In the genomic region with DNA sequence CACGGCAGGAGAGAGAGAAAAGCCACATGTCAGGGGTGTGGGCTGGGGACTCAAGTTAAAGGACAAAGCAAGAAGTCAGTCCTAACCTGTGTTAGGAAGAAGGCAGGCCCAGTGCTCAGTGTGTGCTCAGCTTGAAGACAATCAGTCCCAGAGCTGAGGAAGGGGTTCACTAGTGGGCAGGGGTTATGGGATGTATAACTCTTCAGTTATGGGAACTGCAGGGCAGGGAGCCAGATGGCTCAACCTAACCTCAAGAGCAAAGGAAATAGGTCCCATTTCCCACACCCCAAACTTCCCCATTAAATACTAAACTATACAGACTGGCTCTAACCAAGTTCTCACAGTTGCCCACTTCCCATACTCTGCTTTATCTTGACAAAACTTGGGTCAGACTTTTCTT, we compare ENCODE assay signal across 28 cellular contexts. TPM values are rescaled to one million over a fixed set of nuclear protein-coding genes. Genes with fewer than 3 reads are reported as not detected.
DNase-seq lines count a peak whose midpoint lies in the region; ATAC-seq and TF ChIP-seq lines count a peak whose summit lies in the region.
"Had no signal": no experiment of that assay in that cellular context is flagged by ENCODE, and none has a peak within 500 bp of the region (broad histone marks: within the 10 kb centered on the region; RNA-seq: fewer than 3 reads in every experiment).

No MANE protein-coding gene starts in this region.

- TF ChIP-seq CTCF in upper lobe of left lung (IDR thresholded peaks at IDR 0.05), result no peak

- H3K4me1 ChIP-seq in right cardiac atrium (ENCODE audit: control insufficient read depth, insufficient read depth, low read length) (no peaks in the 10 kb centered on the region), upper lobe of left lung (peaks cover 0 to 9% (median 5%) of the 10 kb centered on the region in 4 donors)
- H3K4me1 ChIP-seq: transverse colon had no signal

- no peak overlapping the region for H3K4me3 Mint-ChIP-seq in activated CD8-positive, alpha-beta T cell treated with anti-CD3 and anti-CD28 coated beads, Interleukin-2, amount 10 ng/mL, durations not matched to agents 7 days and 5 days
- H3K4me3 Mint-ChIP-seq: activated B cell treated with CpG ODN at 0.5 μM for 24 hours; activated T-cell treated with anti-CD3 and anti-CD28 coated beads, Interleukin-2, amount 50 U/mL, for 72 hours; natural killer cell treated with Interleukin-12 subunit alpha and Interleukin-12 subunit beta and Interleukin-15 and Interleukin-18, amount 100 ng/mL, for 72 hours; T-helper 2 cell treated with Interferon-gamma antibody and Interleukin-4, amounts not matched to agents 5 μg/mL and 100 μg/mL, for 36 hours had no signal

- no peak for TF ChIP-seq EP300 in upper lobe of left lung (IDR thresholded peaks at IDR 0.05)

- POLR2A ChIA-PET in activated CD8-positive, alpha-beta T cell treated with anti-CD3 and anti-CD28 coated beads, Interleukin-2, amount 10 ng/mL, durations not matched to agents 7 days and 5 days (lab: Charles Lee), result no interaction called here

- H3K4me3 ChIP-seq in right cardiac atrium (ENCODE audit: low read length) (no peak overlapping the region), upper lobe of left lung (no peak overlapping the region)
- H3K4me3 ChIP-seq: BLaER1, left lung, transverse colon had no signal

- no peaks in the 10 kb centered on the region for H3K36me3 Mint-ChIP-seq in activated CD8-positive, alpha-beta T cell treated with anti-CD3 and anti-CD28 coated beads, Interleukin-2, amount 10 ng/mL, durations not matched to agents 7 days and 5 days (ENCODE audit: low read depth)
- H3K36me3 Mint-ChIP-seq: natural killer cell treated with Interleukin-12 subunit alpha and Interleukin-12 subunit beta and Interleukin-15 and Interleukin-18, amount 100 ng/mL, for 72 hours had no signal

- WGBS in right cardiac atrium, result 74% methylated on average over 1 of the region's 1 CpG
- 61 to 75% methylated on average over 1 of the region's 1 CpG for WGBS in upper lobe of left lung, 2 donors

- no peaks in the 10 kb centered on the region for H3K9me3 Mint-ChIP-seq in activated CD8-positive, alpha-beta T cell treated with anti-CD3 and anti-CD28 coated beads, Interleukin-2, amount 10 ng/mL, durations not matched to agents 7 days and 5 days (ENCODE audit: insufficient read depth)
- H3K9me3 Mint-ChIP-seq: activated B cell treated with CpG ODN at 0.5 μM for 24 hours; activated T-cell treated with anti-CD3 and anti-CD28 coated beads, Interleukin-2, amount 50 U/mL, for 72 hours; natural killer cell treated with Interleukin-12 subunit alpha and Interleukin-12 subunit beta and Interleukin-15 and Interleukin-18, amount 100 ng/mL, for 72 hours; T-helper 2 cell treated with Interferon-gamma antibody and Interleukin-4, amounts not matched to agents 5 μg/mL and 100 μg/mL, for 36 hours had no signal

- ATAC-seq in left cardiac atrium (no peak), right cardiac atrium (peak; percentile 15 to 30), upper lobe of left lung (ENCODE audit: low FRiP score in 2 of 2) (peak; percentile 25 to 51)
- ATAC-seq in activated CD8-positive, alpha-beta T cell treated with anti-CD3 and anti-CD28 coated beads, Interleukin-2, amount 10 ng/mL, durations not matched to agents 7 days and 5 days, result no peak
- ATAC-seq: activated T-cell treated with anti-CD3 and anti-CD28 coated beads, Interleukin-2, amount 50 U/mL, for 72 hours; left lung; natural killer cell treated with Interleukin-12 subunit alpha and Interleukin-12 subunit beta and Interleukin-15 and Interleukin-18, amount 100 ng/mL, for 72 hours; SK-N-SH treated with all-trans-retinoic acid at 6 μM for 48 hours had no signal

- H3K27ac Mint-ChIP-seq in activated CD8-positive, alpha-beta T cell treated with anti-CD3 and anti-CD28 coated beads, Interleukin-2, amount 10 ng/mL, durations not matched to agents 7 days and 5 days, result no peak overlapping the region
- H3K27ac Mint-ChIP-seq: activated B cell treated with CpG ODN at 0.5 μM for 24 hours; activated T-cell treated with anti-CD3 and anti-CD28 coated beads, Interleukin-2, amount 50 U/mL, for 72 hours; natural killer cell treated with Interleukin-12 subunit alpha and Interleukin-12 subunit beta and Interleukin-15 and Interleukin-18, amount 100 ng/mL, for 72 hours; T-helper 2 cell treated with Interferon-gamma antibody and Interleukin-4, amounts not matched to agents 5 μg/mL and 100 μg/mL, for 36 hours had no signal

- CTCF ChIA-PET in activated CD8-positive, alpha-beta T cell treated with anti-CD3 and anti-CD28 coated beads, Interleukin-2, amount 10 ng/mL, durations not matched to agents 7 days and 5 days (lab: Charles Lee), result no interaction called here

- DNase-seq in cardiac septum (ENCODE audit: low spot score) (peak; percentile 76), left cardiac atrium (no peak), MV-4-11 (lab: John Stamatoyannopoulos, UW) (peak; percentile 87), right cardiac atrium (no peak), upper lobe of left lung (peak in 1 of 2 donors; percentile 54), foreskin melanocyte (no peak)
- DNase-seq in activated CD8-positive, alpha-beta T cell treated with anti-CD3 and anti-CD28 coated beads, Interleukin-2, amount 10 ng/mL, durations not matched to agents 7 days and 5 days, result no peak
- no peak for DNase-seq in activated CD4-positive, alpha-beta T cell treated with anti-CD3 and anti-CD28 coated beads for 4 hours
- DNase-seq: activated B cell treated with CpG ODN at 0.5 μM for 24 hours; activated naive CD4-positive, alpha-beta T cell; activated T-cell treated with anti-CD3 and anti-CD28 coated beads, Interleukin-2, amount 50 U/mL, for 72 hours; Caco-2; cerebellar nuclear complex; left lung; NCI-H1105 treated with DMSO at 0.1 percent for 48 hours; NCI-H2081 treated with DMSO at 0.1 percent for 48 hours; NCI-H345; RPMI8226; stimulated activated CD4-positive, alpha-beta T cell treated with anti-CD3 and anti-CD28 coated beads, Interleukin-2, amount 100 ng/mL, for 48 hours; transverse colon had no signal

- H3K27me3 ChIP-seq in right cardiac atrium (ENCODE audit: control insufficient read depth, insufficient read depth) (no peaks in the 10 kb centered on the region), upper lobe of left lung (no peaks in the 10 kb centered on the region)
- H3K27me3 ChIP-seq: BLaER1, left lung, transverse colon had no signal

- no peaks in the 10 kb centered on the region for H3K9me3 ChIP-seq in right cardiac atrium (ENCODE audit: control insufficient read depth, low read length)
- no peaks in the 10 kb centered on the region for H3K9me3 ChIP-seq in upper lobe of left lung
- H3K9me3 ChIP-seq: BLaER1, Caco-2, left lung, transverse colon had no signal

- peaks cover 1% of the 10 kb centered on the region for H3K27me3 Mint-ChIP-seq in activated CD8-positive, alpha-beta T cell treated with anti-CD3 and anti-CD28 coated beads, Interleukin-2, amount 10 ng/mL, durations not matched to agents 7 days and 5 days (ENCODE audit: low read depth)

- intact Hi-C loops in cardiac septum (cut with DNase I) (no loop called here), left cardiac atrium (cut with DNase I) (no loop called here), right cardiac atrium (cut with DNase I) (no loop called here)

- H3K27ac ChIP-seq in right cardiac atrium (ENCODE audit: low read length) (no peak overlapping the region), upper lobe of left lung (peak overlapping the region; percentile 38 to 67 (median 54))
- H3K27ac ChIP-seq: BLaER1, transverse colon had no signal

- H3K4me1 Mint-ChIP-seq in activated CD8-positive, alpha-beta T cell treated with anti-CD3 and anti-CD28 coated beads, Interleukin-2, amount 10 ng/mL, durations not matched to agents 7 days and 5 days (ENCODE audit: low read depth), result no peaks in the 10 kb centered on the region
- H3K4me1 Mint-ChIP-seq: activated B cell treated with CpG ODN at 0.5 μM for 24 hours had no signal

- TF ChIP-seq POLR2A in upper lobe of left lung (IDR thresholded peaks at IDR 0.05), result no peak

- H3K36me3 ChIP-seq in upper lobe of left lung, result no peaks in the 10 kb centered on the region
- H3K36me3 ChIP-seq: BLaER1, left lung, transverse colon had no signal

RNA-seq across cellular contexts. Expression of a gene that starts 7.4 kb away (rescaled TPM):
- total RNA-seq in cardiac septum, result not detected
- total RNA-seq in left cardiac atrium, result not detected
- total RNA-seq in right cardiac atrium, result not detected
- polyA plus RNA-seq in right cardiac atrium, result not detected
- total RNA-seq in upper lobe of left lung, result under 1 TPM in 1 of 6 donors, not detected in 5; 0.30 TPM
- total RNA-seq in activated CD8-positive, alpha-beta T cell treated with anti-CD3 and anti-CD28 coated beads, Interleukin-2, amount 10 ng/mL, durations not matched to agents 7 days and 5 days, result not detected
- total RNA-seq: activated B cell treated with CpG ODN at 0.5 μM for 24 hours; activated T-cell treated with anti-CD3 and anti-CD28 coated beads, Interleukin-2, amount 50 U/mL, for 72 hours; Caco-2; glomerular endothelial cell; left lung; LHCN-M2; natural killer cell treated with Interleukin-12 subunit alpha and Interleukin-12 subunit beta and Interleukin-15 and Interleukin-18, amount 100 ng/mL, for 72 hours; osteocyte; renal cortical epithelial cell; transverse colon had no signal

RNA-seq across cellular contexts. Expression of a gene that starts 21.8 kb away (rescaled TPM):
- 27.0 TPM for total RNA-seq in cardiac septum
- 10 to 100 TPM; 20.6 to 50.5 TPM for total RNA-seq in left cardiac atrium
- 10 to 100 TPM; 15.4 to 48.1 (median 18.5) TPM for total RNA-seq in right cardiac atrium
- polyA plus RNA-seq in right cardiac atrium, result 17.5 TPM
- 100 to 1,000 TPM in 3 of 6 donors, 10 to 100 TPM in 3; 17.8 to 235 (median 88.1) TPM for total RNA-seq in upper lobe of left lung
- not detected for total RNA-seq in activated CD8-positive, alpha-beta T cell treated with anti-CD3 and anti-CD28 coated beads, Interleukin-2, amount 10 ng/mL, durations not matched to agents 7 days and 5 days
- total RNA-seq: activated B cell treated with CpG ODN at 0.5 μM for 24 hours; activated T-cell treated with anti-CD3 and anti-CD28 coated beads, Interleukin-2, amount 50 U/mL, for 72 hours had no signal

RNA-seq across cellular contexts. Expression of a gene that starts 58.4 kb away (rescaled TPM):
- 40.3 TPM for total RNA-seq in cardiac septum
- total RNA-seq in left cardiac atrium, result 100 to 1,000 TPM in 1 of 2 donors, 10 to 100 TPM in 1; 46.3 to 102 TPM
- total RNA-seq in right cardiac atrium, result 10 to 100 TPM; 25.6 to 51.6 (median 41.7) TPM
- polyA plus RNA-seq in right cardiac atrium, result 14.1 TPM
- total RNA-seq in upper lobe of left lung, result 100 to 1,000 TPM in 1 of 6 donors, 10 to 100 TPM in 5; 25.1 to 160 (median 68.8) TPM
- under 1 TPM; 0.73 to 0.82 TPM for total RNA-seq in activated CD8-positive, alpha-beta T cell treated with anti-CD3 and anti-CD28 coated beads, Interleukin-2, amount 10 ng/mL, durations not matched to agents 7 days and 5 days
- total RNA-seq: activated B cell treated with CpG ODN at 0.5 μM for 24 hours, Caco-2, LHCN-M2 had no signal

Comparison
In these comparisons a context has a peak if more than half of its experiments do, and no peak if none do; other contexts are left out.
1. DNase-seq: peak in cardiac septum (single experiment) and MV-4-11 (single experiment); none in left cardiac atrium (single experiment), right cardiac atrium (0 of 3), activated CD8-positive, alpha-beta T cell treated with anti-CD3 and anti-CD28 coated beads, Interleukin-2, amount 10 ng/mL, durations not matched to agents 7 days and 5 days (single experiment), foreskin melanocyte (single experiment) and activated CD4-positive, alpha-beta T cell treated with anti-CD3 and anti-CD28 coated beads for 4 hours (0 of 2).
2. ATAC-seq: peak in right cardiac atrium (2 of 2) and upper lobe of left lung (2 of 2); none in left cardiac atrium (0 of 2) and activated CD8-positive, alpha-beta T cell treated with anti-CD3 and anti-CD28 coated beads, Interleukin-2, amount 10 ng/mL, durations not matched to agents 7 days and 5 days (single experiment).
3. RNA of a gene that starts 21.8 kb away (total RNA-seq): 17.8 to 235 TPM in upper lobe of left lung, 20.6 to 50.5 TPM in left cardiac atrium, 27.0 TPM in cardiac septum (single experiment) and 15.4 to 48.1 TPM in right cardiac atrium; not detected in activated CD8-positive, alpha-beta T cell treated with anti-CD3 and anti-CD28 coated beads, Interleukin-2, amount 10 ng/mL, durations not matched to agents 7 days and 5 days; every median in the first group is over 10 times any median in the second.
4. RNA of a gene that starts 58.4 kb away (total RNA-seq): 46.3 to 102 TPM in left cardiac atrium, 25.1 to 160 TPM in upper lobe of left lung, 25.6 to 51.6 TPM in right cardiac atrium and 40.3 TPM in cardiac septum (single experiment); 0.73 to 0.82 TPM in activated CD8-positive, alpha-beta T cell treated with anti-CD3 and anti-CD28 coated beads, Interleukin-2, amount 10 ng/mL, durations not matched to agents 7 days and 5 days; every median in the first group is over 10 times any median in the second.